Comparison of ENCODE assay signal across 9 cellular contexts in genomic region chr4:38668203-38668602, GRCh38. TPM values are rescaled to one million over a fixed set of nuclear protein-coding genes. Genes with fewer than 3 reads are reported as not detected.
A peak's percentile ranks its signal among the peaks of the same experiment; 100 is the strongest.
DNase-seq lines count a peak whose midpoint lies in the region; ATAC-seq, FAIRE-seq and TF ChIP-seq lines count a peak whose summit lies in the region.
"Had no signal": no experiment of that assay in that cellular context is flagged by ENCODE, and none has a peak within 500 bp of the region (broad histone marks: within the 10 kb centered on the region; RNA-seq: fewer than 3 reads in every experiment).

No MANE protein-coding gene starts in this region.

- no peak overlapping the region for H2BK20ac ChIP-seq in H9 (ENCODE audit: low read depth, low read length, poor library complexity, severe bottlenecking)

- no peak overlapping the region for H2AFZ ChIP-seq in H9 (ENCODE audit: low read length)
- H2AFZ ChIP-seq in GM12878 (ENCODE audit: control insufficient read depth, low read depth, low read length), result no peak overlapping the region
- no peak overlapping the region for H2AFZ ChIP-seq in smooth muscle cell (ENCODE audit: low read depth)

- H3K79me2 ChIP-seq in H9 (ENCODE audit: insufficient read depth, low read length) (peaks cover 19% of the 10 kb centered on the region; the same call in 1 of the 2 replicates), GM12878 (ENCODE audit: control insufficient read depth, insufficient read depth, low read length) (peaks cover 75% of the 10 kb centered on the region), smooth muscle cell (ENCODE audit: low read depth) (peaks cover 83% of the 10 kb centered on the region)

- TF ChIP-seq CTCF in H9 (conservative IDR thresholded peaks at IDR 0.05) (no peak), GM12878 (IDR thresholded peaks at IDR 0.05 in 2 of 3, conservative IDR thresholded peaks at IDR 0.05 in 1 of 3; ENCODE audit: control insufficient read depth in 2 of 3, extremely low read depth in 1 of 3, insufficient read depth in 1 of 3, low read depth in 3 of 3, low read length in 3 of 3) (no peak), right lobe of liver (IDR thresholded peaks at IDR 0.05) (no peak), smooth muscle cell (IDR thresholded peaks at IDR 0.05; ENCODE audit: borderline replicate concordance, insufficient read depth, poor library complexity, severe bottlenecking) (no peak), mucosa of descending colon (IDR thresholded peaks at IDR 0.05) (no peak)

- no peak overlapping the region for H3K56ac ChIP-seq in H9 (ENCODE audit: insufficient read length, low read depth, low read length)

- H2BK5ac ChIP-seq in H9 (ENCODE audit: insufficient read length, low read length), result no peak overlapping the region

- H3K27ac ChIP-seq in H9 (ENCODE audit: insufficient read length, low read depth, low read length) (no peak overlapping the region), GM12878 (ENCODE audit: control insufficient read depth, insufficient read depth) (no peak overlapping the region), right lobe of liver (peak overlapping the region; percentile 95 to 97 (median 96)), smooth muscle cell (ENCODE audit: low read depth) (peak overlapping the region; percentile 99)

- no TSS peak for BruUV-seq in GM12878 (replicated peaks; lab: Mats Ljungman, UMichigan)

- H3K9me3 ChIP-seq in H9 (ENCODE audit: control insufficient read depth, low read depth, low read length), result no peaks in the 10 kb centered on the region
- H3K9me3 ChIP-seq in GM12878 (replicated peaks; ENCODE audit: control insufficient read depth, insufficient read depth, low read length), result no peaks in the 10 kb centered on the region
- H3K9me3 ChIP-seq in right lobe of liver, result no peaks in the 10 kb centered on the region
- H3K9me3 ChIP-seq in smooth muscle cell (replicated peaks; ENCODE audit: low read depth), result no peaks in the 10 kb centered on the region
- no peaks in the 10 kb centered on the region for H3K9me3 ChIP-seq in mucosa of descending colon

- no peak overlapping the region for H4K5ac ChIP-seq in H9 (ENCODE audit: insufficient read length, low read depth, low read length)

- H3K27ac Mint-ChIP-seq in H9, result peak overlapping the region; percentile 35 to 47 (median 39); a peak in 2 of 7 replicates

- H3K4me3 Mint-ChIP-seq in H9, result no peak overlapping the region

- no peak overlapping the region for H3K4me3 ChIP-seq in GM12878
- H3K4me3 ChIP-seq in right lobe of liver, result no peak overlapping the region
- H3K4me3 ChIP-seq in smooth muscle cell, result peak overlapping the region; percentile 98
- H3K4me3 ChIP-seq in mucosa of descending colon, result no peak overlapping the region

- no peak overlapping the region for H3K23ac ChIP-seq in H9 (ENCODE audit: insufficient read length, low read depth, low read length)

- H3K4ac ChIP-seq in H9 (ENCODE audit: low read depth, low read length), result no peak overlapping the region

- CTCF ChIA-PET in GM12878 (lab: Yijun Ruan, JAX), result interaction anchor here (0.6 to 5.5 kb wide), 6 partner anchors 71 to 602 kb away, joined by 3 to 67 read pairs (median 7); no protein-coding TSS in a partner anchor

- H3K4me1 ChIP-seq in H9 (ENCODE audit: insufficient read depth, low read length), result peaks cover 5% of the 10 kb centered on the region; the same call in 1 of the 2 replicates
- H3K4me1 ChIP-seq in GM12878 (ENCODE audit: control insufficient read depth, insufficient read depth, low read length), result peaks cover 37% of the 10 kb centered on the region
- H3K4me1 ChIP-seq in right lobe of liver, result peaks cover 0 to 68% (median 32%) of the 10 kb centered on the region in 4 donors
- H3K4me1 ChIP-seq in smooth muscle cell (ENCODE audit: low read depth), result peaks cover 69% of the 10 kb centered on the region
- peaks cover 58% of the 10 kb centered on the region for H3K4me1 ChIP-seq in mucosa of descending colon (ENCODE audit: low read depth)

- H3K36me3 ChIP-seq in GM12878 (ENCODE audit: control insufficient read depth in 2 of 2, insufficient read depth in 2 of 2, low read length in 1 of 2), result no peaks in the 10 kb centered on the region
- H3K36me3 ChIP-seq in right lobe of liver, result no peaks in the 10 kb centered on the region
- no peaks in the 10 kb centered on the region for H3K36me3 ChIP-seq in smooth muscle cell (ENCODE audit: low read depth)
- H3K36me3 ChIP-seq in mucosa of descending colon (ENCODE audit: low read depth), result peaks cover 4% of the 10 kb centered on the region

- H3T11ph ChIP-seq in H9 (ENCODE audit: low read length), result no peak overlapping the region

- H2BK15ac ChIP-seq in H9 (ENCODE audit: low read depth, low read length), result no peak overlapping the region

- H3F3A ChIP-seq in smooth muscle cell (ENCODE audit: low read depth), result peaks cover 33% of the 10 kb centered on the region

- H3K18ac ChIP-seq in H9 (ENCODE audit: insufficient read length, low read depth, low read length), result no peak overlapping the region

- H3K4me1 Mint-ChIP-seq in H9, result peaks cover 69 to 80% of the 10 kb centered on the region in 2 experiments

- in situ Hi-C loops in GM12878 (cut with MboI), result no loop called here

- WGBS in H9 (ENCODE audit: extremely low coverage, insufficient read length, low lambda C conversion rate), result no CpG with 5 or more reads among the region's 1 CpG
- WGBS in GM12878 (ENCODE audit: insufficient coverage, insufficient replicate concordance, low lambda C conversion rate, missing lambda C conversion rate), result 100% methylated on average over 1 of the region's 1 CpG
- 22% methylated on average over 1 of the region's 1 CpG for WGBS in right lobe of liver (ENCODE audit: insufficient coverage, low coverage, low lambda C conversion rate, missing lambda C conversion rate)
- whole genome bisulfite sequencing in smooth muscle cell (ENCODE audit: low lambda C conversion rate), result 46% methylated on average over 1 of the region's 1 CpG

- H3K27me3 ChIP-seq in H9 (ENCODE audit: insufficient read depth, low read length) (no peaks in the 10 kb centered on the region; the same call in 1 of the 2 replicates), GM12878 (replicated peaks in 1 of 2; ENCODE audit: control insufficient read depth in 2 of 2, insufficient read depth in 2 of 2, low read length in 1 of 2) (peaks cover 0 to 4% of the 10 kb centered on the region in 2 experiments; a peak in 1 of 4 replicates), right lobe of liver (no peaks in the 10 kb centered on the region), smooth muscle cell (ENCODE audit: low read depth) (no peaks in the 10 kb centered on the region)

- H3K23me2 ChIP-seq in H9 (ENCODE audit: insufficient read length, low read depth, low read length, poor library complexity, severe bottlenecking), result peaks cover 3% of the 10 kb centered on the region

- H3K4me2 ChIP-seq in H9 (ENCODE audit: insufficient read depth, insufficient read length, low read length) (no peak overlapping the region), GM12878 (ENCODE audit: control insufficient read depth, insufficient read depth) (0 out of 2 replicates have a peak overlapping the region, but pooled peaks have one; percentile 13), smooth muscle cell (peak overlapping the region; percentile 88)

- no peak overlapping the region for H2BK120ac ChIP-seq in H9 (ENCODE audit: low read depth, low read length, poor library complexity, severe bottlenecking)

- DNase-seq in H9, result no peak
- DNase-seq in GM12878 (ENCODE audit: low read depth, low spot score), result no peak
- DNase-seq in right lobe of liver, result no peak
- DNase-seq in smooth muscle cell (lab: John Stamatoyannopoulos, UW; ENCODE audit: unreplicated experiment), result no peak
- DNase-seq in GOT3 (lab: John Stamatoyannopoulos, UW), result no peak
- no peak for DNase-seq in mucosa of descending colon
- DNase-seq in NCI-H2196 treated with DMSO at 0.1 percent for 48 hours (lab: John Stamatoyannopoulos, UW; ENCODE audit: unreplicated experiment), result no peak
- no peak for DNase-seq in NCI-H2107 (lab: John Stamatoyannopoulos, UW)
- DNase-seq: hippocampal formation had no signal

- TF ChIP-seq RAD21 in GM12878 (IDR thresholded peaks at IDR 0.05; ENCODE audit: insufficient read depth, low read depth, low read length), result no peak

- H2AK5ac ChIP-seq in H9 (ENCODE audit: insufficient read length, low read length), result no peak overlapping the region

- intact Hi-C loops in GM12878 (cut with micrococcal nuclease; ENCODE audit: unreplicated experiment), result loop anchor here (5.0 kb wide), 1 partner anchor 146 kb away; no protein-coding TSS in a partner anchor
- intact Hi-C loops in right lobe of liver (cut with DNase I), result loop anchor here (10.0 kb wide), 2 partner anchors 283 to 343 kb away; no protein-coding TSS in a partner anchor
- intact Hi-C loops in mucosa of descending colon (cut with DNase I, micrococcal nuclease), result no loop called here

- no peak overlapping the region for H4K91ac ChIP-seq in H9 (ENCODE audit: insufficient read length, low read depth, low read length)

- no peak for FAIRE-seq in GM12878 (lab: Jason Lieb, UNC)

- no peaks in the 10 kb centered on the region for H3K27me3 Mint-ChIP-seq in H9 (ENCODE audit: low read depth)

- SMC1A ChIA-PET in GM12878 (lab: Charles Lee; ENCODE audit: uncharacterized antibody, unreplicated experiment), result interaction anchor here (0.8 to 8.4 kb wide), 9 partner anchors 7 to 599 kb away, joined by 3 to 82 read pairs (median 6); no protein-coding TSS in a partner anchor

- POLR2A ChIA-PET in GM12878 (lab: Charles Lee), result interaction anchor here (0.5 kb wide), 1 partner anchor 18 kb away, joined by 6 read pairs; no protein-coding TSS in a partner anchor

- TF ChIP-seq EP300 in GM12878 (IDR thresholded peaks at IDR 0.05; ENCODE audit: borderline replicate concordance in 1 of 2, control insufficient read depth in 1 of 2, low read depth in 2 of 2, low read length in 2 of 2), result no peak

- H2BK12ac ChIP-seq in H9 (ENCODE audit: insufficient read length, low read depth, low read length), result no peak overlapping the region

- H4K8ac ChIP-seq in H9 (replicated peaks; ENCODE audit: insufficient read length, low read depth, low read length), result no peak overlapping the region

- RAD21 ChIA-PET in GM12878 (lab: Charles Lee; ENCODE audit: unreplicated experiment), result interaction anchor here (1.7 to 7.2 kb wide), 3 partner anchors 349 to 599 kb away, joined by 4 to 66 read pairs (median 48); no protein-coding TSS in a partner anchor

- H3K9me3 Mint-ChIP-seq in H9, result peaks cover 0 to 2% of the 10 kb centered on the region in 2 experiments; a peak in 1 of 5 replicates

- ATAC-seq in GM12878 (no peak), right lobe of liver (no peak), mucosa of descending colon (no peak)

- no peaks in the 10 kb centered on the region for H4K20me1 ChIP-seq in H9 (ENCODE audit: control insufficient read depth, insufficient read depth, insufficient read length)
- H4K20me1 ChIP-seq in GM12878 (ENCODE audit: control insufficient read depth, insufficient read depth), result no peaks in the 10 kb centered on the region
- peaks cover 31% of the 10 kb centered on the region for H4K20me1 ChIP-seq in smooth muscle cell (ENCODE audit: low read depth)

- peaks cover 6% of the 10 kb centered on the region for H3K79me1 ChIP-seq in H9 (ENCODE audit: insufficient read depth, low read depth, low read length, poor library complexity, severe bottlenecking)

- no peak for TF ChIP-seq POLR2A in GM12878 (IDR thresholded peaks at IDR 0.05; ENCODE audit: low read depth, low read length)
- no peak for TF ChIP-seq POLR2A in right lobe of liver (IDR thresholded peaks at IDR 0.05)

- H3K9ac ChIP-seq in H9 (ENCODE audit: extremely low read depth, insufficient read length, low read length), result no peak overlapping the region
- no peak overlapping the region for H3K9ac ChIP-seq in GM12878 (ENCODE audit: control insufficient read depth, insufficient read depth, low read length)
- H3K9ac ChIP-seq in smooth muscle cell (ENCODE audit: low read depth), result peak overlapping the region; percentile 95

- peaks cover 0 to 6% (median 3%) of the 10 kb centered on the region in 3 experiments; a peak in 5 of 7 replicates for H3K36me3 Mint-ChIP-seq in H9 (ENCODE audit: insufficient read depth in 1 of 3, low read depth in 3 of 3)

- no peak overlapping the region for H3K14ac ChIP-seq in H9 (ENCODE audit: insufficient read depth, low read length)

RNA-seq across cellular contexts. Expression of gene KLF3, which starts 4.2 kb away (rescaled TPM):
- total RNA-seq in H9 (2021) (26.2 and 29.0 TPM in 2 replicates), GM12878 (2014; rRNA removed) (2.2 and 2.3 TPM in 2 replicates), GM12878 (2014; rRNA removed; fragmentation: Illumina TruSeq; extraction: Trizol) (1.9 and 2.6 TPM in 2 replicates), GM12878 (2021) (5.7 and 5.8 TPM in 2 replicates), right lobe of liver (10 to 100 TPM; 21.3 to 37.6 (median 26.8) TPM), smooth muscle cell (31.0 and 37.5 TPM in 2 replicates), mucosa of descending colon (100 to 1,000 TPM; 102 to 151 (median 128) TPM)
- total RNA-seq in GM12878 (2013; cell fraction: nucleolus; rRNA removed), result 9.0 and 9.1 TPM in 2 replicates
- polyA plus RNA-seq in GM12878 (2011; ENCODE audit: low read depth), result 11.5 TPM
- polyA plus RNA-seq in GM12878 (2011; rRNA removed) (4.1 and 4.7 TPM in 2 replicates), GM12878 (2014; fragmentation: Illumina TruSeq; extraction: Trizol) (4.1 and 4.9 TPM in 2 replicates), GM12878 (2014; fragmentation: Nextera tagmentation; extraction: Ambion mirVana) (1 to 10 TPM; 1.4 to 1.5 TPM), GM12878 (2014; rRNA removed) (2.4 TPM in 2 replicates), GM12878 (2016; fragmentation: Nextera tagmentation; extraction: Ambion mirVana) (1 to 10 TPM; 1.4 to 1.7 TPM), smooth muscle cell (25.9 and 26.0 TPM in 2 replicates)
- polyA plus RNA-seq in GM12878 (2011; cell fraction: cytosol; rRNA removed), result 3.3 TPM in 2 replicates
- polyA plus RNA-seq in GM12878 (2011; cell fraction: nucleus; rRNA removed), result 5.8 and 6.0 TPM in 2 replicates
- 15.4 and 15.8 TPM in 2 replicates for polyA plus RNA-seq in GM12878 (2012)
- 7.2 and 9.9 TPM in 2 replicates for polyA minus RNA-seq in GM12878 (2011; rRNA and poly(A)+ RNA removed)
- 2.8 and 3.8 TPM in 2 replicates for polyA minus RNA-seq in GM12878 (2011; cell fraction: cytosol; rRNA and poly(A)+ RNA removed)
- 12.6 and 20.4 TPM in 2 replicates for polyA minus RNA-seq in GM12878 (2011; cell fraction: nucleus; rRNA and poly(A)+ RNA removed)

Comparison
In these comparisons a context has a peak if more than half of its experiments do, and no peak if none do; other contexts are left out.
1. H3K27ac ChIP-seq: peak in right lobe of liver (3 of 3) and smooth muscle cell (single experiment); none in H9 (single experiment) and GM12878 (single experiment).
2. intact Hi-C loops: an anchor here in GM12878 (5.0 kb wide) and right lobe of liver (10.0 kb wide); none called in mucosa of descending colon.